ENCODE assay signal across 17 cellular contexts in genomic region chrX:37652053-37652452, GRCh38. TPM values are rescaled to one million over a fixed set of nuclear protein-coding genes. Genes with fewer than 3 reads are reported as not detected.
DNase-seq lines count a peak whose midpoint lies in the region; ATAC-seq and TF ChIP-seq lines count a peak whose summit lies in the region.
"Had no signal": no experiment of that assay in that cellular context is flagged by ENCODE, and none has a peak within 500 bp of the region (broad histone marks: within the 10 kb centered on the region; RNA-seq: fewer than 3 reads in every experiment).

No MANE protein-coding gene starts in this region.

- H3K9me3 ChIP-seq in NT2/D1 (ENCODE audit: insufficient read depth, low read length) = no peaks in the 10 kb centered on the region
- no peaks in the 10 kb centered on the region for H3K9me3 ChIP-seq in endodermal cell (ENCODE audit: control insufficient read depth, low read length)
- no peaks in the 10 kb centered on the region for H3K9me3 ChIP-seq in transverse colon
- H3K9me3 ChIP-seq: BLaER1 treated with 17β-estradiol and CSF1 and Interleukin-3, amounts not matched to agents 10 nM and 100 nM had no signal

- POLR2A ChIA-PET in activated CD4-positive, alpha-beta T cell treated with anti-CD3 and anti-CD28 coated beads for 36 hours (lab: Charles Lee) = no interaction called here
- POLR2A ChIA-PET in activated CD4-positive, alpha-beta T cell treated with anti-CD3 and anti-CD28 coated beads, Interleukin-2, amount 10 ng/mL, durations not matched to agents 7 days and 5 days (lab: Charles Lee) = no interaction called here

- H3K27ac Mint-ChIP-seq in activated CD4-positive, alpha-beta T cell treated with anti-CD3 and anti-CD28 coated beads for 36 hours = no peak overlapping the region
- H3K27ac Mint-ChIP-seq in activated CD4-positive, alpha-beta T cell treated with anti-CD3 and anti-CD28 coated beads, Interleukin-2, amount 10 ng/mL, durations not matched to agents 7 days and 5 days = no peak overlapping the region
- H3K27ac Mint-ChIP-seq in endodermal cell = no peak overlapping the region

- H3K27ac ChIP-seq in endodermal cell (ENCODE audit: low read depth, low read length) (no peak overlapping the region), transverse colon (no peak overlapping the region)
- H3K27ac ChIP-seq: 22Rv1; BLaER1 treated with 17β-estradiol and CSF1 and Interleukin-3, amounts not matched to agents 10 nM and 100 nM had no signal

- H3K4me1 ChIP-seq in NT2/D1 (ENCODE audit: insufficient read depth, insufficient read length) (no peaks in the 10 kb centered on the region), endodermal cell (ENCODE audit: control insufficient read depth, insufficient read depth, low read length) (no peaks in the 10 kb centered on the region), transverse colon (no peaks in the 10 kb centered on the region)
- H3K4me1 ChIP-seq: BLaER1 treated with 17β-estradiol and CSF1 and Interleukin-3, amounts not matched to agents 10 nM and 100 nM had no signal

- no peak overlapping the region for H3K4me3 Mint-ChIP-seq in activated CD4-positive, alpha-beta T cell treated with anti-CD3 and anti-CD28 coated beads for 36 hours
- H3K4me3 Mint-ChIP-seq in activated CD4-positive, alpha-beta T cell treated with anti-CD3 and anti-CD28 coated beads, Interleukin-2, amount 10 ng/mL, durations not matched to agents 7 days and 5 days = no peak overlapping the region
- H3K4me3 Mint-ChIP-seq in endodermal cell = no peak overlapping the region

- no peaks in the 10 kb centered on the region for H3K9me3 Mint-ChIP-seq in activated CD4-positive, alpha-beta T cell treated with anti-CD3 and anti-CD28 coated beads for 36 hours (ENCODE audit: low read depth)
- no peaks in the 10 kb centered on the region for H3K9me3 Mint-ChIP-seq in activated CD4-positive, alpha-beta T cell treated with anti-CD3 and anti-CD28 coated beads, Interleukin-2, amount 10 ng/mL, durations not matched to agents 7 days and 5 days
- H3K9me3 Mint-ChIP-seq in endodermal cell = peaks cover 29% of the 10 kb centered on the region

- H3K9ac ChIP-seq in NT2/D1 (ENCODE audit: insufficient read length, low read depth) (no peak overlapping the region), endodermal cell (ENCODE audit: extremely low read depth, low read length, poor library complexity, severe bottlenecking) (no peak overlapping the region)
- H3K9ac ChIP-seq: BLaER1 treated with 17β-estradiol and CSF1 and Interleukin-3, amounts not matched to agents 10 nM and 100 nM had no signal

- no peaks in the 10 kb centered on the region for H3K27me3 Mint-ChIP-seq in activated CD4-positive, alpha-beta T cell treated with anti-CD3 and anti-CD28 coated beads for 36 hours
- no peaks in the 10 kb centered on the region for H3K27me3 Mint-ChIP-seq in activated CD4-positive, alpha-beta T cell treated with anti-CD3 and anti-CD28 coated beads, Interleukin-2, amount 10 ng/mL, durations not matched to agents 7 days and 5 days
- no peaks in the 10 kb centered on the region for H3K27me3 Mint-ChIP-seq in endodermal cell (ENCODE audit: insufficient read depth)

- CTCF ChIA-PET in activated CD4-positive, alpha-beta T cell treated with anti-CD3 and anti-CD28 coated beads for 36 hours (lab: Charles Lee) = no interaction called here
- CTCF ChIA-PET in activated CD4-positive, alpha-beta T cell treated with anti-CD3 and anti-CD28 coated beads, Interleukin-2, amount 10 ng/mL, durations not matched to agents 7 days and 5 days (lab: Charles Lee) = no interaction called here

- H3K4me3 ChIP-seq in GM12865 (ENCODE audit: low read depth, low read length) (no peak overlapping the region), NT2/D1 (ENCODE audit: insufficient read length, low read depth) (no peak overlapping the region), endodermal cell (ENCODE audit: low read length) (no peak overlapping the region), transverse colon (no peak overlapping the region)
- H3K4me3 ChIP-seq: BLaER1 treated with 17β-estradiol and CSF1 and Interleukin-3, amounts not matched to agents 10 nM and 100 nM had no signal

- in situ Hi-C loops in transverse colon (cut with MboI; ENCODE audit: low pct_ligation_motif_present in 1 of 4, low pct_unique_long_range_greater_than_20kb in 1 of 4, low sequenced_read_pairs in 3 of 4) = no loop called here

- intact Hi-C loops in activated CD4-positive, alpha-beta T cell treated with anti-CD3 and anti-CD28 coated beads for 36 hours (cut with DNase I, micrococcal nuclease) = no loop called here
- intact Hi-C loops in transverse colon (cut with DNase I; ENCODE audit: low total_unique reads) = no loop called here

- no peak for TF ChIP-seq POLR2A in transverse colon (IDR thresholded peaks at IDR 0.05)

- no peak for ATAC-seq in activated CD4-positive, alpha-beta T cell treated with anti-CD3 and anti-CD28 coated beads for 36 hours
- no peak for ATAC-seq in GM19467 (IDR thresholded peaks at IDR 0.05; ENCODE audit: unreplicated experiment)

- H3K36me3 ChIP-seq in NT2/D1 (ENCODE audit: insufficient read depth, insufficient read length, low read length) (no peaks in the 10 kb centered on the region), endodermal cell (ENCODE audit: control insufficient read depth, insufficient read depth, low read length) (no peaks in the 10 kb centered on the region), transverse colon (no peaks in the 10 kb centered on the region)
- H3K36me3 ChIP-seq: BLaER1 treated with 17β-estradiol and CSF1 and Interleukin-3, amounts not matched to agents 10 nM and 100 nM had no signal

- 73% methylated on average over 1 of the region's 1 CpG; no CpG with 5 or more reads in 1 of the 2 experiments for WGBS in endodermal cell (ENCODE audit: insufficient coverage in 1 of 2, insufficient read length in 1 of 2), 2 experiments
- 71% methylated on average over 1 of the region's 1 CpG; no CpG with 5 or more reads in 1 of the 2 donors for WGBS in transverse colon (ENCODE audit: low coverage in 1 of 2), 2 donors

- no peaks in the 10 kb centered on the region for H3K27me3 ChIP-seq in NT2/D1 (ENCODE audit: insufficient read depth, insufficient read length)
- no peaks in the 10 kb centered on the region for H3K27me3 ChIP-seq in endodermal cell (ENCODE audit: control insufficient read depth, insufficient read depth, low read length, poor library complexity, severe bottlenecking)
- no peaks in the 10 kb centered on the region for H3K27me3 ChIP-seq in transverse colon
- H3K27me3 ChIP-seq: BLaER1 treated with 17β-estradiol and CSF1 and Interleukin-3, amounts not matched to agents 10 nM and 100 nM had no signal

- no peaks in the 10 kb centered on the region for H3K36me3 Mint-ChIP-seq in activated CD4-positive, alpha-beta T cell treated with anti-CD3 and anti-CD28 coated beads for 36 hours (ENCODE audit: low read depth)
- H3K36me3 Mint-ChIP-seq in activated CD4-positive, alpha-beta T cell treated with anti-CD3 and anti-CD28 coated beads, Interleukin-2, amount 10 ng/mL, durations not matched to agents 7 days and 5 days (ENCODE audit: low read depth) = no peaks in the 10 kb centered on the region
- H3K36me3 Mint-ChIP-seq in endodermal cell (ENCODE audit: low read depth) = no peaks in the 10 kb centered on the region

- no peak for TF ChIP-seq EP300 in transverse colon (IDR thresholded peaks at IDR 0.05; ENCODE audit: low read depth)

- TF ChIP-seq CTCF in GM12865 (IDR thresholded peaks at IDR 0.05; ENCODE audit: insufficient read depth, low read depth, low read length, missing control alignments) (no peak), endodermal cell (conservative IDR thresholded peaks at IDR 0.05) (no peak), transverse colon (IDR thresholded peaks at IDR 0.05) (no peak)

- no peaks in the 10 kb centered on the region for H3K4me1 Mint-ChIP-seq in activated CD4-positive, alpha-beta T cell treated with anti-CD3 and anti-CD28 coated beads for 36 hours
- H3K4me1 Mint-ChIP-seq in activated CD4-positive, alpha-beta T cell treated with anti-CD3 and anti-CD28 coated beads, Interleukin-2, amount 10 ng/mL, durations not matched to agents 7 days and 5 days = peaks cover 3% of the 10 kb centered on the region
- no peaks in the 10 kb centered on the region for H3K4me1 Mint-ChIP-seq in endodermal cell

- peak; percentile 13 for DNase-seq in activated CD4-positive, alpha-beta T cell treated with anti-CD3 and anti-CD28 coated beads for 36 hours
- no peak for DNase-seq in activated CD4-positive, alpha-beta T cell treated with anti-CD3 and anti-CD28 coated beads, Interleukin-2, amount 10 ng/mL, durations not matched to agents 7 days and 5 days
- DNase-seq in GM12865 (ENCODE audit: low read depth) = peak; percentile 2
- peak; percentile 11 for DNase-seq in NT2/D1 (ENCODE audit: low read depth, low spot score)
- DNase-seq in endodermal cell = peak; percentile 45
- DNase-seq in epidermal melanocyte (ENCODE audit: insufficient read length, low spot score) = no peak
- no peak for DNase-seq in transverse colon
- DNase-seq: GOT3, NCI-H1417, NCI-H1930, NCI-H2171, NCI-H510A treated with DMSO at 0.1 percent for 48 hours, SIG-M5 had no signal

RNA-seq across cellular contexts. Expression of gene XK, which starts 33.5 kb away (rescaled TPM):
- total RNA-seq in activated CD4-positive, alpha-beta T cell treated with anti-CD3 and anti-CD28 coated beads for 36 hours = under 1 TPM in 1 of 2 experiments, not detected in 1; 0.07 TPM
- under 1 TPM; 0.02 to 0.04 TPM for total RNA-seq in activated CD4-positive, alpha-beta T cell treated with anti-CD3 and anti-CD28 coated beads, Interleukin-2, amount 10 ng/mL, durations not matched to agents 7 days and 5 days
- total RNA-seq in endodermal cell (under 1 TPM; 0.13 to 0.49 TPM), transverse colon (10 to 100 TPM; 36.3 to 54.3 (median 39.9) TPM)
- 0.53 TPM for polyA plus RNA-seq in endodermal cell (2013, experiment 1 of 2)
- 0.62 TPM for polyA plus RNA-seq in endodermal cell (2013, experiment 2 of 2)
- total RNA-seq: G401 had no signal

Comparison
In these comparisons a context has a peak if more than half of its experiments do, and no peak if none do; other contexts are left out.
1. DNase-seq: peak in activated CD4-positive, alpha-beta T cell treated with anti-CD3 and anti-CD28 coated beads for 36 hours (single experiment), GM12865 (single experiment), NT2/D1 (single experiment) and endodermal cell (single experiment); none in activated CD4-positive, alpha-beta T cell treated with anti-CD3 and anti-CD28 coated beads, Interleukin-2, amount 10 ng/mL, durations not matched to agents 7 days and 5 days (single experiment), epidermal melanocyte (single experiment) and transverse colon (single experiment).
2. RNA of gene XK, which starts 33.5 kb away (total RNA-seq): 36.3 to 54.3 TPM in transverse colon; 0.13 to 0.49 TPM in endodermal cell, 0.07 TPM in activated CD4-positive, alpha-beta T cell treated with anti-CD3 and anti-CD28 coated beads for 36 hours and 0.02 to 0.04 TPM in activated CD4-positive, alpha-beta T cell treated with anti-CD3 and anti-CD28 coated beads, Interleukin-2, amount 10 ng/mL, durations not matched to agents 7 days and 5 days; every median in the first group is over 10 times any median in the second.